8 cellular contexts compared by ENCODE assay signal in genomic region chr6:23414204-23414501, GRCh38.
DNase-seq lines count a peak whose midpoint lies in the region; ATAC-seq and FAIRE-seq lines count a peak whose summit lies in the region.

No MANE protein-coding gene starts in this region.

- H3K4me1 ChIP-seq in Karpas-422 (ENCODE audit: low read length): no peaks in the 10 kb centered on the region

- H2AFZ ChIP-seq in Karpas-422 (ENCODE audit: low read length): no peak overlapping the region

- no peak overlapping the region for H3K4me3 ChIP-seq in Karpas-422 (ENCODE audit: low read length)

- DNase-seq in ELR (ENCODE audit: low read depth) (peak; percentile 17), HTR-8/SVneo (ENCODE audit: insufficient read length, low spot score) (peak; percentile 3), amniotic stem cell (lab: John Stamatoyannopoulos, UW) (peak; percentile 42), medulla oblongata (ENCODE audit: extremely low spot score) (peak; percentile 13), SKM-1 treated with dmso at 0.1 percent for 144 hours (lab: John Stamatoyannopoulos, UW; ENCODE audit: unreplicated experiment) (no peak), Karpas-422 (no peak)
- DNase-seq in activated CD8-positive, alpha-beta T cell treated with anti-CD3 and anti-CD28 coated beads, Interleukin-2, amount 10 ng/mL, durations not matched to agents 7 days and 5 days: no peak

- peaks cover 4% of the 10 kb centered on the region for H3K9me3 Mint-ChIP-seq in activated CD8-positive, alpha-beta T cell treated with anti-CD3 and anti-CD28 coated beads, Interleukin-2, amount 10 ng/mL, durations not matched to agents 7 days and 5 days (ENCODE audit: insufficient read depth)

- H3K4me1 Mint-ChIP-seq in activated CD8-positive, alpha-beta T cell treated with anti-CD3 and anti-CD28 coated beads, Interleukin-2, amount 10 ng/mL, durations not matched to agents 7 days and 5 days (ENCODE audit: low read depth): no peaks in the 10 kb centered on the region

- H3K27ac Mint-ChIP-seq in activated CD8-positive, alpha-beta T cell treated with anti-CD3 and anti-CD28 coated beads, Interleukin-2, amount 10 ng/mL, durations not matched to agents 7 days and 5 days: no peak overlapping the region

- ATAC-seq in GM19023 (IDR thresholded peaks at IDR 0.05; ENCODE audit: unreplicated experiment): no peak
- no peak for ATAC-seq in activated CD8-positive, alpha-beta T cell treated with anti-CD3 and anti-CD28 coated beads, Interleukin-2, amount 10 ng/mL, durations not matched to agents 7 days and 5 days

- H3K4me3 Mint-ChIP-seq in activated CD8-positive, alpha-beta T cell treated with anti-CD3 and anti-CD28 coated beads, Interleukin-2, amount 10 ng/mL, durations not matched to agents 7 days and 5 days: no peak overlapping the region

- H3K79me2 ChIP-seq in Karpas-422 (ENCODE audit: low read length): no peaks in the 10 kb centered on the region

- no peak overlapping the region for H3K4me2 ChIP-seq in Karpas-422 (ENCODE audit: low read depth, low read length, poor library complexity, severe bottlenecking)

- H3K27me3 Mint-ChIP-seq in activated CD8-positive, alpha-beta T cell treated with anti-CD3 and anti-CD28 coated beads, Interleukin-2, amount 10 ng/mL, durations not matched to agents 7 days and 5 days (ENCODE audit: low read depth): no peaks in the 10 kb centered on the region

- no peaks in the 10 kb centered on the region for H4K20me1 ChIP-seq in Karpas-422 (ENCODE audit: insufficient read depth, low read depth, low read length)

- CTCF ChIA-PET in activated CD8-positive, alpha-beta T cell treated with anti-CD3 and anti-CD28 coated beads, Interleukin-2, amount 10 ng/mL, durations not matched to agents 7 days and 5 days (lab: Charles Lee): no interaction called here

- POLR2A ChIA-PET in activated CD8-positive, alpha-beta T cell treated with anti-CD3 and anti-CD28 coated beads, Interleukin-2, amount 10 ng/mL, durations not matched to agents 7 days and 5 days (lab: Charles Lee): no interaction called here

- H3K9me3 ChIP-seq in Karpas-422 (ENCODE audit: low read length): no peaks in the 10 kb centered on the region

- no peak overlapping the region for H3K27ac ChIP-seq in Karpas-422 (ENCODE audit: low read length)

- no peaks in the 10 kb centered on the region for H3K36me3 Mint-ChIP-seq in activated CD8-positive, alpha-beta T cell treated with anti-CD3 and anti-CD28 coated beads, Interleukin-2, amount 10 ng/mL, durations not matched to agents 7 days and 5 days (ENCODE audit: low read depth)

- H3K27me3 ChIP-seq in Karpas-422 (ENCODE audit: low read length): no peaks in the 10 kb centered on the region

- H3K9ac ChIP-seq in Karpas-422 (ENCODE audit: low read length): no peak overlapping the region

- no peak for FAIRE-seq in HTR-8/SVneo (lab: Jason Lieb, UNC)

- H3K36me3 ChIP-seq in Karpas-422 (ENCODE audit: insufficient read depth, low read length): no peaks in the 10 kb centered on the region

- no peaks in the 10 kb centered on the region for H3K9me2 ChIP-seq in Karpas-422 (replicated peaks; ENCODE audit: insufficient read depth, low read length)

Comparison
In these comparisons a context has a peak if more than half of its experiments do, and no peak if none do; other contexts are left out.
1. DNase-seq: peak in ELR (single experiment), HTR-8/SVneo (single experiment), amniotic stem cell (single experiment) and medulla oblongata (single experiment); none in SKM-1 treated with dmso at 0.1 percent for 144 hours (single experiment), activated CD8-positive, alpha-beta T cell treated with anti-CD3 and anti-CD28 coated beads, Interleukin-2, amount 10 ng/mL, durations not matched to agents 7 days and 5 days (single experiment) and Karpas-422 (single experiment).